ENCODE assay signal across 8 cellular contexts in the genomic region with DNA sequence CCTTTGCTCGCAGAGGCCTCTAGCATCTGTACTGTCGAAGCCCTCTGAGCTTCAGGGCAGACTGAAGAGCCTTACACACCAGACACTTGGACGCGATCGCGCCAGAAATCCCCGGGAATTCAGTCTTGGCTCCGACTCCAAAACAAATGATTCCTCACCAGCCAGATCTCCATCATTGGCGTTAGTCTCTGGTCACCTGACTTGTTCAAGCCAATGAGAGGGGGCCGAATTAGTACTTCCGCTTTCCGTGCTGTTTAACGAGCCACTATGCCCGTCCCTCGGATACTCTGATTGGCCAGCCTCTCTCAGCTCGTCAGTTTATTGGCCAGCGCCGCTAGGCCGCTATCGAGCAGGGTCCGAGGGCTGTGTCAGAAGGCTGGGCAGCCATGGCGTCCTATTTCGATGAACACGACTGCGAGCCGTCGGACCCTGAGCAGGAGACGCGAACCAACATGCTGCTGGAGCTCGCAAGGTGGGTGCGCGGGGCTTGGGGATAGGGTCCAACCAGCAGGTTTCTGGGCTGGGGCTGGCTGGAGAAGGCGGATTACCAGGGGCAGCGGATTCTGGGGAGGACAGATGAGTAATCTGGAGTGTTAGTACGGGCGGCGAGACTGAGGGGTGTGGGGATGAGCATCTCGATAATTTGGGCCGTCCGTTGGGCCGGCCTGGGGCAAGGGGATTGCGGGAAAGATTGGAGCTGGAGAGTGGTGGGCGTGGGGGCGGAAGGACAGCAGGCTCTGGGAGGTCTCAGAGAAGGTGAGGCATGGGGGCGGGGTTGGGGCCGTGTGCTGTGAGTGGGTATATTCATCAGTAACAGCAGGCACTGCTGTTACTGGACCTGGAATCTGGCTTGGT. TPM values are rescaled to one million over a fixed set of nuclear protein-coding genes. Genes with fewer than 3 reads are reported as not detected.
DNase-seq lines count a peak whose midpoint lies in the region; ATAC-seq and TF ChIP-seq lines count a peak whose summit lies in the region.

A gene with protein sequence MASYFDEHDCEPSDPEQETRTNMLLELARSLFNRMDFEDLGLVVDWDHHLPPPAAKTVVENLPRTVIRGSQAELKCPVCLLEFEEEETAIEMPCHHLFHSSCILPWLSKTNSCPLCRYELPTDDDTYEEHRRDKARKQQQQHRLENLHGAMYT (plus strand): TSS at position 368 of the 855 bp plus-strand sequence. CDS start 19 bp downstream, at position 387.

- H3K9me3 Mint-ChIP-seq in natural killer cell treated with Interleukin-12 subunit alpha and Interleukin-12 subunit beta and Interleukin-15 and Interleukin-18, amount 100 ng/mL, for 72 hours, result no peaks in the 10 kb centered on the region

- DNase-seq in ELF-1 (ENCODE audit: low read depth, low spot score), result peak; percentile 97
- DNase-seq in H7, result peak; percentile 98
- peak; percentile 98 for DNase-seq in M059J (ENCODE audit: low read depth)
- peak; percentile 97 to 98 for DNase-seq in SHP77 (lab: John Stamatoyannopoulos, UW)
- DNase-seq in activated effector memory CD4-positive, alpha-beta T cell treated with Interleukin-2 at 50 U/mL for 16 hours, result peak; percentile 81
- DNase-seq in fibroblast of pulmonary artery (ENCODE audit: low read depth), result peak; percentile 99
- peak; percentile 95 for DNase-seq in natural killer cell treated with Interleukin-12 subunit alpha and Interleukin-12 subunit beta and Interleukin-15 and Interleukin-18, amount 100 ng/mL, for 72 hours (ENCODE audit: low spot score)
- peak; percentile 87 for DNase-seq in stimulated activated naive CD8-positive, alpha-beta T cell treated with anti-CD3 and anti-CD28 coated beads, Interleukin-15, Interleukin-2, amounts not matched to agents 100 U/mL and 50 U/mL, for 24 hours

- peak within 1 kb of the TSS; percentile 87 for H3K4me3 ChIP-seq in H7 (ENCODE audit: insufficient read depth, low read depth, low read length)
- H3K4me3 ChIP-seq in fibroblast of pulmonary artery (replicated peaks; ENCODE audit: low read depth, low read length), result peak within 1 kb of the TSS; percentile 99

- peak within 1 kb of the TSS; percentile 91 to 100 for H3K27ac Mint-ChIP-seq in natural killer cell treated with Interleukin-12 subunit alpha and Interleukin-12 subunit beta and Interleukin-15 and Interleukin-18, amount 100 ng/mL, for 72 hours

- H3K27me3 Mint-ChIP-seq in natural killer cell treated with Interleukin-12 subunit alpha and Interleukin-12 subunit beta and Interleukin-15 and Interleukin-18, amount 100 ng/mL, for 72 hours, result no peaks in the 10 kb centered on the region

- peak within 1 kb of the TSS; percentile 99 for H3K4me3 Mint-ChIP-seq in natural killer cell treated with Interleukin-12 subunit alpha and Interleukin-12 subunit beta and Interleukin-15 and Interleukin-18, amount 100 ng/mL, for 72 hours

- ATAC-seq in natural killer cell treated with Interleukin-12 subunit alpha and Interleukin-12 subunit beta and Interleukin-15 and Interleukin-18, amount 100 ng/mL, for 72 hours, result peak; percentile 99 to 100
- peak; percentile 100 for ATAC-seq in stimulated activated naive CD8-positive, alpha-beta T cell treated with anti-CD3 and anti-CD28 coated beads, Interleukin-15, Interleukin-2, amounts not matched to agents 100 U/mL and 50 U/mL, for 24 hours

- peaks cover 7% of the 10 kb centered on the region for H3K36me3 ChIP-seq in H7 (replicated peaks; ENCODE audit: control insufficient read depth, insufficient read depth, low read length)

- no peaks in the 10 kb centered on the region for H3K36me3 Mint-ChIP-seq in natural killer cell treated with Interleukin-12 subunit alpha and Interleukin-12 subunit beta and Interleukin-15 and Interleukin-18, amount 100 ng/mL, for 72 hours

- peaks cover 26 to 31% of the 10 kb centered on the region in 2 donors for H3K4me1 Mint-ChIP-seq in natural killer cell treated with Interleukin-12 subunit alpha and Interleukin-12 subunit beta and Interleukin-15 and Interleukin-18, amount 100 ng/mL, for 72 hours (ENCODE audit: low read depth in 2 of 2)

- TF ChIP-seq CTCF in fibroblast of pulmonary artery (IDR thresholded peaks at IDR 0.05; ENCODE audit: low read length, missing control alignments), result no peak

- H3K27me3 ChIP-seq in H7 (ENCODE audit: control insufficient read depth, insufficient read depth, low read length), result no peaks in the 10 kb centered on the region

RNA-seq across cellular contexts. Expression of the gene that starts here (rescaled TPM):
- total RNA-seq in H7 (2014; rRNA removed; shearing (Covaris generic)), result 159 and 201 TPM in 2 replicates
- total RNA-seq in M059J (2014; rRNA removed; shearing (Covaris generic)), result 332 and 413 TPM in 2 replicates
- total RNA-seq in natural killer cell treated with Interleukin-12 subunit alpha and Interleukin-12 subunit beta and Interleukin-15 and Interleukin-18, amount 100 ng/mL, for 72 hours, result 100 to 1,000 TPM; 116 to 149 TPM

Comparison
In these comparisons a context has a peak if more than half of its experiments do, and no peak if none do; other contexts are left out.
1. Peak in every context shown above with its lines: DNase-seq, ATAC-seq and H3K4me3 ChIP-seq.